Comparison of ENCODE assay signal across 1 cellular context in genomic region chr1:185594786-185595410, GRCh38.
TF ChIP-seq lines count a peak whose summit lies in the region.

No MANE protein-coding gene starts in this region.

TF ChIP-seq in H1, 55 proteins besides CTCF, POLR2A, EP300 and RAD21 (continued from another document):
- TF ChIP-seq CHD7 (IDR thresholded peaks at IDR 0.05; ENCODE audit: insufficient replicate concordance, low read length) (no peak), POLR2AphosphoS5 (IDR thresholded peaks at IDR 0.05; ENCODE audit: low read depth, low read length) (no peak), KDM5A (IDR thresholded peaks at IDR 0.05; ENCODE audit: low read length) (no peak), RXRA (IDR thresholded peaks at IDR 0.05; ENCODE audit: insufficient read depth, low read depth, low read length) (no peak), TCF12 (IDR thresholded peaks at IDR 0.05; ENCODE audit: low read depth, low read length) (no peak), SRF (IDR thresholded peaks at IDR 0.05; ENCODE audit: low read depth, low read length) (no peak)
